16 cellular contexts compared by ENCODE assay signal in the genomic region with DNA sequence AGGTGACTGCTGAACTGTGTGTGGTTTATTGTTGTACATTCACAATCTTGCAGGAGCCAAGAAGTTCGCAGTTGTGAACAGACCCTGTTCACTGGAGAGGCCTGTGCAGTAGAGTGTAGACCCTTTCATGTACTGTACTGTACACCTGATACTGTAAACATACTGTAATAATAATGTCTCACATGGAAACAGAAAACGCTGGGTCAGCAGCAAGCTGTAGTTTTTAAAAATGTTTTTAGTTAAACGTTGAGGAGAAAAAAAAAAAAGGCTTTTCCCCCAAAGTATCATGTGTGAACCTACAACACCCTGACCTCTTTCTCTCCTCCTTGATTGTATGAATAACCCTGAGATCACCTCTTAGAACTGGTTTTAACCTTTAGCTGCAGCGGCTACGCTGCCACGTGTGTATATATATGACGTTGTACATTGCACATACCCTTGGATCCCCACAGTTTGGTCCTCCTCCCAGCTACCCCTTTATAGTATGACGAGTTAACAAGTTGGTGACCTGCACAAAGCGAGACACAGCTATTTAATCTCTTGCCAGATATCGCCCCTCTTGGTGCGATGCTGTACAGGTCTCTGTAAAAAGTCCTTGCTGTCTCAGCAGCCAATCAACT. TPM values are rescaled to one million over a fixed set of nuclear protein-coding genes. Genes with fewer than 3 reads are reported as not detected.
A peak's percentile ranks its signal among the peaks of the same experiment; 100 is the strongest.
DNase-seq lines count a peak whose midpoint lies in the region; ATAC-seq and TF ChIP-seq lines count a peak whose summit lies in the region.
"Had no signal": no experiment of that assay in that cellular context is flagged by ENCODE, and none has a peak within 500 bp of the region (broad histone marks: within the 10 kb centered on the region; RNA-seq: fewer than 3 reads in every experiment).

No MANE protein-coding gene starts in this region.

- no peaks in the 10 kb centered on the region for H3K27me3 ChIP-seq in CD4-positive, alpha-beta memory T cell (ENCODE audit: insufficient read depth, low read length)
- H3K27me3 ChIP-seq in IMR-90 (ENCODE audit: control insufficient read depth, insufficient read depth, low read length) (no peaks in the 10 kb centered on the region), mammary epithelial cell (ENCODE audit: insufficient read depth, low read length) (no peaks in the 10 kb centered on the region)
- H3K27me3 ChIP-seq: ascending aorta, colonic mucosa, MG63, ovary had no signal

- TF ChIP-seq RAD21 in IMR-90 (IDR thresholded peaks at IDR 0.05; ENCODE audit: low read length), result no peak

- H2BK120ac ChIP-seq in IMR-90 (ENCODE audit: low read depth, low read length), result no peak overlapping the region

- H3K79me1 ChIP-seq in IMR-90 (ENCODE audit: low read depth in 1 of 2, low read length in 2 of 2), result peaks cover 59 to 92% of the 10 kb centered on the region in 2 experiments

- H3K9me1 ChIP-seq in IMR-90 (ENCODE audit: insufficient read depth, low read length), result peaks cover 38% of the 10 kb centered on the region

- H3K4me3 Mint-ChIP-seq in CD4-positive, alpha-beta memory T cell, result peak overlapping the region in 1 of 8 donors; percentile 8
- H3K4me3 Mint-ChIP-seq in nephron progenitor cell, result no peak overlapping the region

- peaks cover 38% of the 10 kb centered on the region for H3K36me3 ChIP-seq in CD4-positive, alpha-beta memory T cell (ENCODE audit: insufficient read depth, low read length)
- H3K36me3 ChIP-seq in IMR-90 (ENCODE audit: control insufficient read depth, insufficient read depth, low read length), result peaks cover 46% of the 10 kb centered on the region
- H3K36me3 ChIP-seq in mammary epithelial cell (ENCODE audit: insufficient read depth, low read length), result peaks cover 38% of the 10 kb centered on the region
- H3K36me3 ChIP-seq: ovary had no signal

- H4K20me1 ChIP-seq in IMR-90 (ENCODE audit: insufficient read depth, low read length) (peaks cover 18% of the 10 kb centered on the region), mammary epithelial cell (ENCODE audit: insufficient read depth, low read length) (no peaks in the 10 kb centered on the region)

- H4K8ac ChIP-seq in IMR-90 (ENCODE audit: low read depth in 2 of 2, low read length in 2 of 2), result no peak overlapping the region

- peak overlapping the region; percentile 4 to 84 (median 57) for H3K27ac Mint-ChIP-seq in CD4-positive, alpha-beta memory T cell
- H3K27ac Mint-ChIP-seq in nephron progenitor cell, result peak overlapping the region; percentile 37

- no peak for ATAC-seq in IMR-90 (ENCODE audit: low read depth)
- ATAC-seq in HG02759 (IDR thresholded peaks at IDR 0.05; ENCODE audit: unreplicated experiment), result no peak
- no peak for ATAC-seq in GM21576 (IDR thresholded peaks at IDR 0.05; ENCODE audit: unreplicated experiment)

- H3K9me3 Mint-ChIP-seq in CD4-positive, alpha-beta memory T cell, result no peaks in the 10 kb centered on the region
- H3K9me3 Mint-ChIP-seq in nephron progenitor cell, result no peaks in the 10 kb centered on the region

- peak overlapping the region; percentile 1 for H2BK5ac ChIP-seq in IMR-90 (ENCODE audit: low read depth, low read length, poor library complexity, severe bottlenecking)

- H3K23ac ChIP-seq in IMR-90 (ENCODE audit: low read depth, low read length), result no peak overlapping the region

- POLR2A ChIA-PET in CD4-positive, alpha-beta memory T cell (lab: Charles Lee; ENCODE audit: partially characterized antibody), result interaction anchor here (0.6 to 13.8 kb wide), 3 partner anchors 24 to 1855 kb away, joined by 3 to 595 read pairs (median 3); partner anchors contain the start of gene ARID1A
- POLR2A ChIA-PET in IMR-90 (lab: Charles Lee; ENCODE audit: unreplicated experiment), result interaction anchor here (0.7 kb wide), 1 partner anchor 51 kb away, joined by 6 read pairs; no protein-coding TSS in a partner anchor

- TSS peak; percentile 52 for BruUV-seq in IMR-90 (replicated peaks; lab: Mats Ljungman, UMichigan)
- BruUV-seq in mammary epithelial cell (replicated peaks; lab: Mats Ljungman, UMichigan), result TSS peak; percentile 29

- H2BK15ac ChIP-seq in IMR-90 (ENCODE audit: low read depth, low read length), result no peak overlapping the region

- no peak for TF ChIP-seq POLR2A in IMR-90 (IDR thresholded peaks at IDR 0.05; ENCODE audit: low read depth, low read length)

- peaks cover 39 to 67% (median 50%) of the 10 kb centered on the region in 4 donors for H3K4me1 Mint-ChIP-seq in CD4-positive, alpha-beta memory T cell
- H3K4me1 Mint-ChIP-seq in nephron progenitor cell, result peaks cover 45% of the 10 kb centered on the region

- H3K79me2 ChIP-seq in mammary epithelial cell (ENCODE audit: insufficient read depth, low read length), result peaks cover 12% of the 10 kb centered on the region

- H3K36me3 Mint-ChIP-seq in CD4-positive, alpha-beta memory T cell, result peaks cover 39 to 59% of the 10 kb centered on the region in 2 donors
- peaks cover 53% of the 10 kb centered on the region for H3K36me3 Mint-ChIP-seq in nephron progenitor cell (ENCODE audit: low read depth)

- H3K4me2 ChIP-seq in IMR-90 (ENCODE audit: low read depth, low read length) (no peak overlapping the region), mammary epithelial cell (ENCODE audit: insufficient read depth, low read depth, low read length) (no peak overlapping the region)

- H2AFZ ChIP-seq in IMR-90 (replicated peaks; ENCODE audit: low read length, poor library complexity) (no peak overlapping the region), mammary epithelial cell (ENCODE audit: low read depth, low read length) (no peak overlapping the region)

- TF ChIP-seq CTCF in IMR-90 (conservative IDR thresholded peaks at IDR 0.05; ENCODE audit: low read depth, low read length), result no peak
- no peak for TF ChIP-seq CTCF in mammary epithelial cell (conservative IDR thresholded peaks at IDR 0.05 in 1 of 2, IDR thresholded peaks at IDR 0.05 in 1 of 2; ENCODE audit: extremely low read depth in 1 of 2, insufficient read depth in 1 of 2, low read depth in 1 of 2, low read length in 2 of 2)
- TF ChIP-seq CTCF in nephron progenitor cell (IDR thresholded peaks at IDR 0.05), result no peak

- H3K4me3 ChIP-seq in CD4-positive, alpha-beta memory T cell (ENCODE audit: low read length in 2 of 2), result no peak overlapping the region
- H3K4me3 ChIP-seq in IMR-90 (ENCODE audit: insufficient read depth, low read depth, low read length) (no peak overlapping the region), mammary epithelial cell (replicated peaks in 1 of 3; ENCODE audit: insufficient read depth in 1 of 3, low read depth in 2 of 3, low read length in 3 of 3) (no peak overlapping the region)
- H3K4me3 ChIP-seq: ascending aorta, colonic mucosa, HAP-1, MG63, ovary had no signal

- no peak overlapping the region for H4K91ac ChIP-seq in IMR-90 (ENCODE audit: insufficient read depth, low read depth, low read length)

- in situ Hi-C loops in IMR-90 (cut with MboI; ENCODE audit: low sequenced_read_pairs), result no loop called here
- in situ Hi-C loops in mammary epithelial cell (cut with MboI; ENCODE audit: low sequenced_read_pairs in 2 of 2), result no loop called here

- no peak for DNase-seq in CD4-positive, alpha-beta memory T cell
- no peak for DNase-seq in IMR-90
- DNase-seq in mammary epithelial cell, result no peak
- DNase-seq in nephron progenitor cell, result no peak
- DNase-seq in activated gamma-delta T cell (lab: John Stamatoyannopoulos, UW), result no peak
- DNase-seq: colonic mucosa; DMS79; foreskin melanocyte; MG63; NCI-H187; ovary; stimulated activated CD4-positive, alpha-beta T cell treated with anti-CD3 and anti-CD28 coated beads, Interleukin-4, amount 100 ng/mL, for 1 hour had no signal

- H3K56ac ChIP-seq in IMR-90 (ENCODE audit: extremely low read depth, insufficient read depth, low read length), result no peak overlapping the region

- no peak overlapping the region for H3K18ac ChIP-seq in IMR-90 (ENCODE audit: low read depth, low read length)

- H3K4ac ChIP-seq in IMR-90 (ENCODE audit: low read depth, low read length), result no peak overlapping the region

- H2AK9ac ChIP-seq in IMR-90 (replicated peaks; ENCODE audit: low read depth, low read length, poor library complexity), result no peak overlapping the region

- peaks cover 35% of the 10 kb centered on the region for H3K4me1 ChIP-seq in CD4-positive, alpha-beta memory T cell (ENCODE audit: insufficient read depth, low read length)
- H3K4me1 ChIP-seq in IMR-90 (ENCODE audit: control insufficient read depth, insufficient read depth, low read length) (peaks cover 21% of the 10 kb centered on the region), mammary epithelial cell (ENCODE audit: insufficient read depth, low read length) (peaks cover 5% of the 10 kb centered on the region)

- no peak overlapping the region for H2AK5ac ChIP-seq in IMR-90 (ENCODE audit: low read depth, low read length)

- H4K5ac ChIP-seq in IMR-90 (ENCODE audit: low read depth, low read length), result no peak overlapping the region

- dilution Hi-C loops in IMR-90 (cut with HindIII; ENCODE audit: low sequenced_read_pairs, unreplicated experiment), result loop anchor here (25.0 kb wide), 1 partner anchor 194 kb away; no protein-coding TSS in a partner anchor
- dilution Hi-C loops in mammary epithelial cell (cut with HindIII; ENCODE audit: low sequenced_read_pairs), result no loop called here

- intact Hi-C loops in CD4-positive, alpha-beta memory T cell (cut with micrococcal nuclease), result no loop called here
- intact Hi-C loops in IMR-90 (cut with micrococcal nuclease) (no loop called here), mammary epithelial cell (cut with micrococcal nuclease) (no loop called here)

- 0 out of 2 replicates have a peak overlapping the region, but pooled peaks have one; percentile 3 for H3K14ac ChIP-seq in IMR-90 (replicated peaks; ENCODE audit: low read depth, low read length)

- no peak overlapping the region for H2BK20ac ChIP-seq in IMR-90 (ENCODE audit: low read depth, low read length)

- CTCF ChIA-PET in CD4-positive, alpha-beta memory T cell (lab: Charles Lee; ENCODE audit: partially characterized antibody), result interaction anchor here (0.7 to 1.3 kb wide), 6 partner anchors 13 to 182 kb away, joined by 3 to 5 read pairs (median 3); no protein-coding TSS in a partner anchor
- CTCF ChIA-PET in IMR-90 (lab: Yijun Ruan, JAX), result interaction anchor here (0.8 kb wide), 1 partner anchor 42 kb away, joined by 5 read pairs; no protein-coding TSS in a partner anchor
- CTCF ChIA-PET in mammary epithelial cell (lab: Charles Lee; ENCODE audit: low non-redundant PET), result no interaction called here

- no CpG with 5 or more reads among the region's 11 CpGs for WGBS in IMR-90 (ENCODE audit: extremely low coverage in 2 of 2, insufficient read length in 1 of 2), 2 experiments
- WGBS in mammary epithelial cell (ENCODE audit: low coverage, missing lambda C conversion rate), result 75% methylated on average over 11 of the region's 11 CpGs

- H3K27me3 Mint-ChIP-seq in CD4-positive, alpha-beta memory T cell, result no peaks in the 10 kb centered on the region
- no peaks in the 10 kb centered on the region for H3K27me3 Mint-ChIP-seq in nephron progenitor cell (ENCODE audit: low read depth, poor library complexity)

- no peak overlapping the region for H3K27ac ChIP-seq in CD4-positive, alpha-beta memory T cell (ENCODE audit: low read depth, low read length)
- no peak overlapping the region for H3K27ac ChIP-seq in IMR-90 (ENCODE audit: insufficient read depth, low read length)
- H3K27ac ChIP-seq in mammary epithelial cell (ENCODE audit: insufficient read depth, low read depth, low read length), result no peak overlapping the region
- H3K27ac ChIP-seq: colonic mucosa had no signal

- H3K9me3 ChIP-seq in CD4-positive, alpha-beta memory T cell (ENCODE audit: control insufficient read depth in 1 of 2, low read length in 2 of 2), result no peaks in the 10 kb centered on the region
- H3K9me3 ChIP-seq in IMR-90 (ENCODE audit: control insufficient read depth, insufficient read depth, low read length) (no peaks in the 10 kb centered on the region), mammary epithelial cell (replicated peaks; ENCODE audit: insufficient read depth, low read length) (no peaks in the 10 kb centered on the region)
- H3K9me3 ChIP-seq: ascending aorta, colonic mucosa, HAP-1, MG63, ovary had no signal

- no peak overlapping the region for H3K9ac ChIP-seq in IMR-90 (ENCODE audit: low read depth, low read length)
- no peak overlapping the region for H3K9ac ChIP-seq in mammary epithelial cell (ENCODE audit: insufficient read depth, low read length)

RNA-seq across cellular contexts. Expression of gene PIGV, which starts 6.4 kb away (rescaled TPM):
- total RNA-seq in CD4-positive, alpha-beta memory T cell, result 10 to 100 TPM; 17.7 to 18.2 TPM
- 10 to 100 TPM in 1 of 2 donors, 1 to 10 TPM in 1; 7.9 to 13.2 TPM for polyA plus RNA-seq in CD4-positive, alpha-beta memory T cell
- total RNA-seq in IMR-90 (2012; rRNA removed), result 8.6 and 10.6 TPM in 2 replicates
- 6.9 and 7.2 TPM in 2 replicates for polyA plus RNA-seq in IMR-90 (2012; rRNA removed)
- polyA plus RNA-seq in IMR-90 (2012; cell fraction: cytosol; rRNA removed), result 7.4 and 11.3 TPM in 2 replicates
- polyA plus RNA-seq in IMR-90 (2012; cell fraction: nucleus; rRNA removed; ENCODE audit: low replicate concordance), result 10.5 and 15.8 TPM in 2 replicates
- 10 to 100 TPM; 18.0 to 19.2 TPM for total RNA-seq in mammary epithelial cell
- 19.1 TPM for polyA plus RNA-seq in mammary epithelial cell
- polyA minus RNA-seq in mammary epithelial cell, result 10.1 TPM

RNA-seq across cellular contexts. Expression of gene ZDHHC18, which starts 45.2 kb away (rescaled TPM):
- total RNA-seq in CD4-positive, alpha-beta memory T cell, result 10 to 100 TPM; 54.9 to 56.4 TPM
- polyA plus RNA-seq in CD4-positive, alpha-beta memory T cell, result 10 to 100 TPM in 1 of 2 donors, 1 to 10 TPM in 1; 6.2 to 18.1 TPM
- total RNA-seq in IMR-90 (2012; rRNA removed) (9.4 and 12.5 TPM in 2 replicates), mammary epithelial cell (10 to 100 TPM; 14.2 to 20.2 TPM)
- polyA plus RNA-seq in IMR-90 (2012; rRNA removed) (37.0 and 38.4 TPM in 2 replicates), mammary epithelial cell (24.5 TPM)
- polyA plus RNA-seq in IMR-90 (2012; cell fraction: cytosol; rRNA removed), result 16.2 and 37.8 TPM in 2 replicates
- polyA plus RNA-seq in IMR-90 (2012; cell fraction: nucleus; rRNA removed; ENCODE audit: low replicate concordance), result 40.6 and 50.7 TPM in 2 replicates
- polyA minus RNA-seq in mammary epithelial cell, result 19.8 TPM
